18 cellular contexts compared by ENCODE assay signal in genomic region chr13:77219401-77219800, GRCh38.
"Had no signal": no experiment of that assay in that cellular context is flagged by ENCODE, and none has a peak within 500 bp of the region (broad histone marks: within the 10 kb centered on the region; RNA-seq: fewer than 3 reads in every experiment).

No MANE protein-coding gene starts in this region.

- H3K4me3 Mint-ChIP-seq: activated CD8-positive, alpha-beta T cell treated with anti-CD3 and anti-CD28 coated beads for 36 hours; activated naive CD8-positive, alpha-beta T cell treated with anti-CD3 and anti-CD28 coated beads, Interleukin-2, amount 10 ng/mL, durations not matched to agents 7 days and 5 days; central memory CD8-positive, alpha-beta T cell; nephron; stimulated activated memory B cell treated with anti-CD40 and anti-IgM and Interleukin-4, amounts not matched to agents 10 μg/mL and 1 μg/mL and 100 μg/mL, for 72 hours; WTC11 had no signal

- H3K36me3 ChIP-seq: uterus had no signal

- H3K9me3 Mint-ChIP-seq: activated CD8-positive, alpha-beta T cell treated with anti-CD3 and anti-CD28 coated beads for 36 hours; activated naive CD8-positive, alpha-beta T cell treated with anti-CD3 and anti-CD28 coated beads, Interleukin-2, amount 10 ng/mL, durations not matched to agents 7 days and 5 days; central memory CD8-positive, alpha-beta T cell; nephron; stimulated activated memory B cell treated with anti-CD40 and anti-IgM and Interleukin-4, amounts not matched to agents 10 μg/mL and 1 μg/mL and 100 μg/mL, for 72 hours; WTC11 had no signal

- H3K27ac ChIP-seq: brain microvascular endothelial cell, coronary artery, thyroid gland, uterus had no signal

- H3K27ac Mint-ChIP-seq: activated CD8-positive, alpha-beta T cell treated with anti-CD3 and anti-CD28 coated beads for 36 hours; activated naive CD8-positive, alpha-beta T cell treated with anti-CD3 and anti-CD28 coated beads, Interleukin-2, amount 10 ng/mL, durations not matched to agents 7 days and 5 days; nephron; stimulated activated memory B cell treated with anti-CD40 and anti-IgM and Interleukin-4, amounts not matched to agents 10 μg/mL and 1 μg/mL and 100 μg/mL, for 72 hours; WTC11 had no signal

- H3K27me3 ChIP-seq: brain microvascular endothelial cell, thyroid gland, uterus had no signal

- H3K9me3 ChIP-seq: thyroid gland, uterus had no signal

- H3K4me1 Mint-ChIP-seq: activated naive CD8-positive, alpha-beta T cell treated with anti-CD3 and anti-CD28 coated beads, Interleukin-2, amount 10 ng/mL, durations not matched to agents 7 days and 5 days; nephron; stimulated activated memory B cell treated with anti-CD40 and anti-IgM and Interleukin-4, amounts not matched to agents 10 μg/mL and 1 μg/mL and 100 μg/mL, for 72 hours; WTC11 had no signal

- DNase-seq: activated CD4-positive, alpha-beta T cell treated with anti-CD3 and anti-CD28 coated beads for 4 hours; activated CD8-positive, alpha-beta T cell treated with anti-CD3 and anti-CD28 coated beads for 36 hours; activated naive CD4-positive, alpha-beta T cell; activated naive CD8-positive, alpha-beta T cell treated with anti-CD3 and anti-CD28 coated beads, Interleukin-2, amount 10 ng/mL, durations not matched to agents 7 days and 5 days; anterior cingulate cortex; brain microvascular endothelial cell; islet precursor cell; mesenchymal stem cell; occipital lobe; thyroid gland; uterus had no signal

- H3K4me1 ChIP-seq: thyroid gland, uterus had no signal

- ATAC-seq: activated CD8-positive, alpha-beta T cell treated with anti-CD3 and anti-CD28 coated beads for 36 hours; esophagus mucosa; left lobe of liver; stimulated activated memory B cell treated with anti-CD40 and anti-IgM and Interleukin-4, amounts not matched to agents 10 μg/mL and 1 μg/mL and 100 μg/mL, for 72 hours; WTC11 had no signal

- H3K27me3 Mint-ChIP-seq: activated CD8-positive, alpha-beta T cell treated with anti-CD3 and anti-CD28 coated beads for 36 hours; activated naive CD8-positive, alpha-beta T cell treated with anti-CD3 and anti-CD28 coated beads, Interleukin-2, amount 10 ng/mL, durations not matched to agents 7 days and 5 days; central memory CD8-positive, alpha-beta T cell; stimulated activated memory B cell treated with anti-CD40 and anti-IgM and Interleukin-4, amounts not matched to agents 10 μg/mL and 1 μg/mL and 100 μg/mL, for 72 hours had no signal

- H3K4me3 ChIP-seq: coronary artery, thyroid gland, uterus had no signal
